ENCODE assay signal across 7 cellular contexts in genomic region chr6:166948724-166949123, GRCh38. TPM values are rescaled to one million over a fixed set of nuclear protein-coding genes. Genes with fewer than 3 reads are reported as not detected.
DNase-seq lines count a peak whose midpoint lies in the region; ATAC-seq and TF ChIP-seq lines count a peak whose summit lies in the region.
"Not testable (repeated sequence)": the region's sequence is repeated elsewhere in the genome, so short reads cannot be mapped to it uniquely, and the experiment has no call there.

No MANE protein-coding gene starts in this region.

- H3K9me3 ChIP-seq in CD4-positive, alpha-beta memory T cell (ENCODE audit: control insufficient read depth in 1 of 2, low read length in 2 of 2); colonic mucosa; lower lobe of right lung: not testable (repeated sequence)

- peaks cover 45 to 60% (median 50%) of the 10 kb centered on the region in 4 donors for H3K4me1 Mint-ChIP-seq in CD4-positive, alpha-beta memory T cell
- H3K4me1 Mint-ChIP-seq in T-cell = peaks cover 46 to 64% (median 55%) of the 10 kb centered on the region in 3 donors
- H3K4me1 Mint-ChIP-seq in activated T-cell treated with anti-CD3 and anti-CD28 coated beads, Interleukin-2, amount 50 U/mL, for 24 hours (ENCODE audit: low read depth) = peaks cover 72% of the 10 kb centered on the region
- peaks cover 57% of the 10 kb centered on the region for H3K4me1 Mint-ChIP-seq in stimulated activated memory B cell treated with anti-CD40 and anti-IgM and Interleukin-4, amounts not matched to agents 10 μg/mL and 1 μg/mL and 100 μg/mL, for 72 hours

- not testable (repeated sequence) for ATAC-seq in T-cell (replicated peaks in 1 of 4); lower lobe of right lung; stimulated activated memory B cell treated with anti-CD40 and anti-IgM and Interleukin-4, amounts not matched to agents 10 μg/mL and 1 μg/mL and 100 μg/mL, for 72 hours

- intact Hi-C loops in CD4-positive, alpha-beta memory T cell (cut with micrococcal nuclease); colonic mucosa (cut with DNase I); lower lobe of right lung (cut with DNase I): not testable (repeated sequence)

- peaks cover 40% of the 10 kb centered on the region for H3K36me3 ChIP-seq in CD4-positive, alpha-beta memory T cell (ENCODE audit: insufficient read depth, low read length)
- H3K36me3 ChIP-seq in colonic mucosa = not testable (repeated sequence)
- H3K36me3 ChIP-seq in lower lobe of right lung = peaks cover 30% of the 10 kb centered on the region

- not testable (repeated sequence) for H3K9ac ChIP-seq in colonic mucosa (ENCODE audit: low read depth in 2 of 2, low read length in 2 of 2)

- H3K27me3 ChIP-seq in CD4-positive, alpha-beta memory T cell (ENCODE audit: insufficient read depth, low read length); colonic mucosa; lower lobe of right lung (ENCODE audit: low read depth): not testable (repeated sequence)

- DNase-seq in CD4-positive, alpha-beta memory T cell; T-cell; activated T-cell treated with anti-CD3 and anti-CD28 coated beads, Interleukin-2, amount 50 U/mL, for 24 hours; colonic mucosa; lower lobe of right lung: not testable (repeated sequence)
- DNase-seq in HuH-7 (ENCODE audit: low spot score) = peak; percentile 45

- H3K36me3 Mint-ChIP-seq in CD4-positive, alpha-beta memory T cell = peaks cover 49 to 63% of the 10 kb centered on the region in 2 donors
- H3K36me3 Mint-ChIP-seq in T-cell = peaks cover 52% of the 10 kb centered on the region
- peaks cover 86% of the 10 kb centered on the region for H3K36me3 Mint-ChIP-seq in activated T-cell treated with anti-CD3 and anti-CD28 coated beads, Interleukin-2, amount 50 U/mL, for 24 hours (ENCODE audit: low read depth)
- peaks cover 30% of the 10 kb centered on the region for H3K36me3 Mint-ChIP-seq in stimulated activated memory B cell treated with anti-CD40 and anti-IgM and Interleukin-4, amounts not matched to agents 10 μg/mL and 1 μg/mL and 100 μg/mL, for 72 hours

- peak overlapping the region in 4 of 8 donors; percentile 11 to 94 (median 58) for H3K4me3 Mint-ChIP-seq in CD4-positive, alpha-beta memory T cell
- H3K4me3 Mint-ChIP-seq in T-cell; activated T-cell treated with anti-CD3 and anti-CD28 coated beads, Interleukin-2, amount 50 U/mL, for 24 hours; stimulated activated memory B cell treated with anti-CD40 and anti-IgM and Interleukin-4, amounts not matched to agents 10 μg/mL and 1 μg/mL and 100 μg/mL, for 72 hours: not testable (repeated sequence)

- not testable (repeated sequence) for H3K9me3 Mint-ChIP-seq in CD4-positive, alpha-beta memory T cell; T-cell; activated T-cell treated with anti-CD3 and anti-CD28 coated beads, Interleukin-2, amount 50 U/mL, for 24 hours; stimulated activated memory B cell treated with anti-CD40 and anti-IgM and Interleukin-4, amounts not matched to agents 10 μg/mL and 1 μg/mL and 100 μg/mL, for 72 hours

- peaks cover 68% of the 10 kb centered on the region for H3K4me1 ChIP-seq in CD4-positive, alpha-beta memory T cell (ENCODE audit: insufficient read depth, low read length)
- not testable (repeated sequence) for H3K4me1 ChIP-seq in colonic mucosa
- peaks cover 31% of the 10 kb centered on the region for H3K4me1 ChIP-seq in lower lobe of right lung

- H3K27ac ChIP-seq in CD4-positive, alpha-beta memory T cell (ENCODE audit: low read depth, low read length) = peak overlapping the region; percentile 92
- H3K27ac ChIP-seq in colonic mucosa (peak overlapping the region; percentile 70), lower lobe of right lung (peak overlapping the region; percentile 73)

- CTCF ChIA-PET in CD4-positive, alpha-beta memory T cell (lab: Charles Lee; ENCODE audit: partially characterized antibody) = interaction anchor here (0.7 to 11.7 kb wide), 6 partner anchors 20 to 190 kb away, joined by 3 to 244 read pairs (median 4); no protein-coding TSS in a partner anchor
- CTCF ChIA-PET in T-cell (lab: Charles Lee) = interaction anchor here (0.6 to 0.9 kb wide), 5 partner anchors 11 to 688 kb away, joined by 4 to 13 read pairs (median 6); no protein-coding TSS in a partner anchor

- POLR2A ChIA-PET in CD4-positive, alpha-beta memory T cell (lab: Charles Lee; ENCODE audit: partially characterized antibody) = interaction anchor here (0.9 to 11.1 kb wide), 6 partner anchors 6 to 164 kb away, joined by 3 to 263 read pairs (median 4); partner anchors contain the start of gene CEP43
- POLR2A ChIA-PET in T-cell (lab: Charles Lee) = interaction anchor here (0.6 to 0.7 kb wide), 4 partner anchors 8 to 31 kb away, joined by 3 to 10 read pairs (median 4); partner anchors contain the start of gene RNASET2 (in 1 of the 2)

- not testable (repeated sequence) for H3K27me3 Mint-ChIP-seq in CD4-positive, alpha-beta memory T cell; T-cell; activated T-cell treated with anti-CD3 and anti-CD28 coated beads, Interleukin-2, amount 50 U/mL, for 24 hours; stimulated activated memory B cell treated with anti-CD40 and anti-IgM and Interleukin-4, amounts not matched to agents 10 μg/mL and 1 μg/mL and 100 μg/mL, for 72 hours

- H3K4me3 ChIP-seq in CD4-positive, alpha-beta memory T cell (ENCODE audit: low read length in 2 of 2); colonic mucosa; lower lobe of right lung: not testable (repeated sequence)

- not testable (repeated sequence) for TF ChIP-seq CTCF in colonic mucosa (IDR thresholded peaks at IDR 0.05); lower lobe of right lung (IDR thresholded peaks at IDR 0.05)

- H3K27ac Mint-ChIP-seq in CD4-positive, alpha-beta memory T cell = peak overlapping the region; percentile 32 to 100 (median 94)
- H3K27ac Mint-ChIP-seq in T-cell = peak overlapping the region; percentile 98 to 100
- peak overlapping the region; percentile 26 for H3K27ac Mint-ChIP-seq in activated T-cell treated with anti-CD3 and anti-CD28 coated beads, Interleukin-2, amount 50 U/mL, for 24 hours
- peak overlapping the region; percentile 97 for H3K27ac Mint-ChIP-seq in stimulated activated memory B cell treated with anti-CD40 and anti-IgM and Interleukin-4, amounts not matched to agents 10 μg/mL and 1 μg/mL and 100 μg/mL, for 72 hours

RNA-seq across cellular contexts. Expression of gene RNASET2, which starts 7.6 kb away (rescaled TPM):
- total RNA-seq in CD4-positive, alpha-beta memory T cell = 100 to 1,000 TPM; 296 to 306 TPM
- 100 to 1,000 TPM; 544 to 586 TPM for polyA plus RNA-seq in CD4-positive, alpha-beta memory T cell
- total RNA-seq in T-cell (100 to 1,000 TPM; 121 to 275 (median 252) TPM), colonic mucosa (100 to 1,000 TPM in 1 of 2 donors, 10 to 100 TPM in 1; 87.1 to 126 TPM), lower lobe of right lung (103 TPM)

RNA-seq across cellular contexts. Expression of gene CEP43, which starts 50.5 kb away (rescaled TPM):
- total RNA-seq in CD4-positive, alpha-beta memory T cell = 10 to 100 TPM; 19.5 to 24.9 TPM
- polyA plus RNA-seq in CD4-positive, alpha-beta memory T cell = 1 to 10 TPM; 4.1 to 4.4 TPM
- 10 to 100 TPM; 12.3 to 15.9 (median 14.8) TPM for total RNA-seq in T-cell
- total RNA-seq in colonic mucosa = 10 to 100 TPM; 17.3 to 23.8 TPM
- 13.3 TPM for total RNA-seq in lower lobe of right lung

Comparison
In these comparisons a context has a peak if more than half of its experiments do, and no peak if none do; other contexts are left out.
1. H3K27ac Mint-ChIP-seq: peak in every context shown above with its lines; median percentile 99 in T-cell; 97 in stimulated activated memory B cell treated with anti-CD40 and anti-IgM and Interleukin-4, amounts not matched to agents 10 μg/mL and 1 μg/mL and 100 μg/mL, for 72 hours; 94 in CD4-positive, alpha-beta memory T cell; 26 in activated T-cell treated with anti-CD3 and anti-CD28 coated beads, Interleukin-2, amount 50 U/mL, for 24 hours.